ENCODE assay signal across 26 cellular contexts in genomic region chr17:9409430-9409829, GRCh38.
DNase-seq lines count a peak whose midpoint lies in the region; ATAC-seq and TF ChIP-seq lines count a peak whose summit lies in the region.
"Had no signal": no experiment of that assay in that cellular context is flagged by ENCODE, and none has a peak within 500 bp of the region (broad histone marks: within the 10 kb centered on the region; RNA-seq: fewer than 3 reads in every experiment).

No MANE protein-coding gene starts in this region.

- no peaks in the 10 kb centered on the region for H3K79me1 ChIP-seq in H9 (ENCODE audit: insufficient read depth, low read depth, low read length, poor library complexity, severe bottlenecking)

- no peaks in the 10 kb centered on the region for H3K36me3 Mint-ChIP-seq in MCF 10A (ENCODE audit: insufficient read depth, unreplicated experiment)
- no peaks in the 10 kb centered on the region for H3K36me3 Mint-ChIP-seq in H9 (ENCODE audit: insufficient read depth in 1 of 3, low read depth in 3 of 3)

- H3K56ac ChIP-seq in H9 (ENCODE audit: insufficient read length, low read depth, low read length) = no peak overlapping the region

- no peak overlapping the region for H2BK120ac ChIP-seq in H9 (ENCODE audit: low read depth, low read length, poor library complexity, severe bottlenecking)

- no peak overlapping the region for H4K5ac ChIP-seq in H9 (ENCODE audit: insufficient read length, low read depth, low read length)

- H3K4me1 Mint-ChIP-seq in MCF 10A (ENCODE audit: insufficient read depth, unreplicated experiment) (peaks cover 10% of the 10 kb centered on the region), H9 (peaks cover 18 to 21% of the 10 kb centered on the region in 2 experiments)

- H3K23me2 ChIP-seq in H9 (ENCODE audit: insufficient read length, low read depth, low read length, poor library complexity, severe bottlenecking) = no peaks in the 10 kb centered on the region

- TF ChIP-seq EP300 in suprapubic skin (IDR thresholded peaks at IDR 0.05) = no peak

- DNase-seq in MCF 10A (ENCODE audit: unreplicated experiment) = peak; percentile 5
- peak; percentile 31 to 79 for DNase-seq in foreskin fibroblast
- no peak for DNase-seq in suprapubic skin (ENCODE audit: low spot score in 2 of 2)
- no peak for DNase-seq in RKO (ENCODE audit: low spot score)
- DNase-seq in H9 = no peak
- DNase-seq: activated CD4-positive, alpha-beta T cell treated with anti-CD3 and anti-CD28 coated beads for 1 hour; activated CD8-positive, alpha-beta memory T cell treated with anti-CD3 and anti-CD28 coated beads for 24 hours; activated gamma-delta T cell treated with Interleukin-2 at 50 U/mL for 16 hours; activated naive CD8-positive, alpha-beta T cell treated with anti-CD3 and anti-CD28 coated beads, Interleukin-2, amount 50 U/mL, for 24 hours; activated T-cell treated with anti-CD3 and anti-CD28 coated beads, Interleukin-2, amount 50 U/mL, for 24 hours; CD4-positive, alpha-beta T cell; DMS153; effector CD4-positive, alpha-beta T cell; erythroblast; IMR-90; kidney glomerular epithelial cell; NCI-H1092 treated with DMSO at 0.1 percent for 48 hours; NCI-H1930; NCI-H226; NCI-H82; OCI-M1; SHP77; stimulated activated CD4-positive, alpha-beta T cell treated with anti-CD3 and anti-CD28 coated beads, Interleukin-1b, Interleukin-23, amount 100 ng/mL, for 48 hours had no signal

- ATAC-seq in HG03460 (IDR thresholded peaks at IDR 0.05; ENCODE audit: unreplicated experiment) = no peak
- ATAC-seq: activated naive CD8-positive, alpha-beta T cell treated with anti-CD3 and anti-CD28 coated beads, Interleukin-2, amount 50 U/mL, for 24 hours had no signal

- WGBS in suprapubic skin = 5% methylated on average over 6 of the region's 6 CpGs
- WGBS in H9 (ENCODE audit: extremely low coverage, insufficient read length, low lambda C conversion rate) = no CpG with 5 or more reads among the region's 6 CpGs

- intact Hi-C loops in MCF 10A (cut with micrococcal nuclease) = no loop called here

- TF ChIP-seq POLR2A in suprapubic skin (IDR thresholded peaks at IDR 0.05) = no peak

- no peaks in the 10 kb centered on the region for H3K79me2 ChIP-seq in H9 (ENCODE audit: insufficient read depth, low read length)

- CTCF ChIA-PET in HEK293 (lab: Yijun Ruan, JAX) = no interaction called here
- CTCF ChIA-PET in MCF 10A (lab: Yijun Ruan, JAX) = interaction anchor here (0.6 kb wide), 2 partner anchors 213 to 1092 kb away, joined by 3 read pairs; no protein-coding TSS in a partner anchor

- TF ChIP-seq CTCF in HEK293 (tag by site-specific recombination; IDR thresholded peaks at IDR 0.05) = no peak
- TF ChIP-seq CTCF in MCF 10A (IDR thresholded peaks at IDR 0.05; ENCODE audit: unreplicated experiment) = no peak
- TF ChIP-seq CTCF in foreskin fibroblast (IDR thresholded peaks at IDR 0.05; ENCODE audit: low read depth, low read length) = no peak
- TF ChIP-seq CTCF in suprapubic skin (IDR thresholded peaks at IDR 0.05) = no peak
- TF ChIP-seq CTCF in H9 (conservative IDR thresholded peaks at IDR 0.05) = no peak

- no TSS peak for BruUV-seq in MCF 10A (replicated peaks; lab: Mats Ljungman, UMichigan)

- no peak overlapping the region for H3K4me2 ChIP-seq in H9 (ENCODE audit: insufficient read depth, insufficient read length, low read length)

- no peaks in the 10 kb centered on the region for H3K9me3 Mint-ChIP-seq in MCF 10A (ENCODE audit: unreplicated experiment)
- H3K9me3 Mint-ChIP-seq in H9 = no peaks in the 10 kb centered on the region
- H3K9me3 Mint-ChIP-seq: activated naive CD8-positive, alpha-beta T cell treated with anti-CD3 and anti-CD28 coated beads, Interleukin-2, amount 50 U/mL, for 24 hours; activated T-cell treated with anti-CD3 and anti-CD28 coated beads, Interleukin-2, amount 50 U/mL, for 24 hours; CD4-positive, alpha-beta T cell had no signal

- H3K18ac ChIP-seq in H9 (ENCODE audit: insufficient read length, low read depth, low read length) = no peak overlapping the region

- no peak overlapping the region for H3K23ac ChIP-seq in H9 (ENCODE audit: insufficient read length, low read depth, low read length)

- H3K14ac ChIP-seq in H9 (ENCODE audit: insufficient read depth, low read length) = no peak overlapping the region

- H3K27me3 Mint-ChIP-seq in MCF 10A (ENCODE audit: insufficient read depth, unreplicated experiment) (no peaks in the 10 kb centered on the region), H9 (ENCODE audit: low read depth) (no peaks in the 10 kb centered on the region)
- H3K27me3 Mint-ChIP-seq: activated naive CD8-positive, alpha-beta T cell treated with anti-CD3 and anti-CD28 coated beads, Interleukin-2, amount 50 U/mL, for 24 hours; activated T-cell treated with anti-CD3 and anti-CD28 coated beads, Interleukin-2, amount 50 U/mL, for 24 hours; brain; CD4-positive, alpha-beta T cell had no signal

- H2BK12ac ChIP-seq in H9 (ENCODE audit: insufficient read length, low read depth, low read length) = no peak overlapping the region

- H4K8ac ChIP-seq in H9 (replicated peaks; ENCODE audit: insufficient read length, low read depth, low read length) = no peak overlapping the region

- no peak overlapping the region for H3K9ac ChIP-seq in H9 (ENCODE audit: extremely low read depth, insufficient read length, low read length)

- H2BK5ac ChIP-seq in H9 (ENCODE audit: insufficient read length, low read length) = no peak overlapping the region

- no peak overlapping the region for H3K4ac ChIP-seq in H9 (ENCODE audit: low read depth, low read length)

- no peak overlapping the region for H3T11ph ChIP-seq in H9 (ENCODE audit: low read length)

- H3K9me3 ChIP-seq in HEK293 (ENCODE audit: control insufficient read depth, insufficient read depth, low read depth, low read length) (no peaks in the 10 kb centered on the region; the same call in 1 of the 2 replicates), suprapubic skin (no peaks in the 10 kb centered on the region), H9 (ENCODE audit: control insufficient read depth, low read depth, low read length) (no peaks in the 10 kb centered on the region)

- POLR2A ChIA-PET in HEK293 (lab: Yijun Ruan, JAX) = no interaction called here
- POLR2A ChIA-PET in MCF 10A (lab: Yijun Ruan, JAX) = no interaction called here

- H3K27ac Mint-ChIP-seq in MCF 10A (ENCODE audit: low read depth, unreplicated experiment) (no peak overlapping the region), H9 (no peak overlapping the region)
- H3K27ac Mint-ChIP-seq: activated naive CD8-positive, alpha-beta T cell treated with anti-CD3 and anti-CD28 coated beads, Interleukin-2, amount 50 U/mL, for 24 hours; activated T-cell treated with anti-CD3 and anti-CD28 coated beads, Interleukin-2, amount 50 U/mL, for 24 hours; CD4-positive, alpha-beta T cell had no signal

- H3K27ac ChIP-seq in HEK293 (ENCODE audit: extremely low read depth, low read depth, low read length) (peak overlapping the region; percentile 31; the same call in 1 of the 2 replicates), suprapubic skin (peak overlapping the region; percentile 27), H9 (ENCODE audit: insufficient read length, low read depth, low read length) (no peak overlapping the region)

- H3K4me1 ChIP-seq in HEK293 (ENCODE audit: control insufficient read depth, insufficient read depth, low read length) = peaks cover 23% of the 10 kb centered on the region
- H3K4me1 ChIP-seq in suprapubic skin = peaks cover 18% of the 10 kb centered on the region
- H3K4me1 ChIP-seq in H9 (ENCODE audit: insufficient read depth, low read length) = no peaks in the 10 kb centered on the region

- H2AK5ac ChIP-seq in H9 (ENCODE audit: insufficient read length, low read length) = no peak overlapping the region

- H2BK15ac ChIP-seq in H9 (ENCODE audit: low read depth, low read length) = no peak overlapping the region

- H3K4me3 Mint-ChIP-seq in MCF 10A (ENCODE audit: unreplicated experiment) = no peak overlapping the region
- H3K4me3 Mint-ChIP-seq in H9 = no peak overlapping the region
- H3K4me3 Mint-ChIP-seq: activated naive CD8-positive, alpha-beta T cell treated with anti-CD3 and anti-CD28 coated beads, Interleukin-2, amount 50 U/mL, for 24 hours; activated T-cell treated with anti-CD3 and anti-CD28 coated beads, Interleukin-2, amount 50 U/mL, for 24 hours; CD4-positive, alpha-beta T cell had no signal

- H2BK20ac ChIP-seq in H9 (ENCODE audit: low read depth, low read length, poor library complexity, severe bottlenecking) = no peak overlapping the region

- no peaks in the 10 kb centered on the region for H4K20me1 ChIP-seq in H9 (ENCODE audit: control insufficient read depth, insufficient read depth, insufficient read length)

- H3K4me3 ChIP-seq in HEK293 (ENCODE audit: low read depth, low read length) (no peak overlapping the region), foreskin fibroblast (ENCODE audit: low read depth in 1 of 2, low read length in 2 of 2) (no peak overlapping the region), suprapubic skin (no peak overlapping the region)

- H3K27me3 ChIP-seq in suprapubic skin (no peaks in the 10 kb centered on the region), H9 (ENCODE audit: insufficient read depth, low read length) (no peaks in the 10 kb centered on the region)

- H3K36me3 ChIP-seq in HEK293 (ENCODE audit: control insufficient read depth in 2 of 2, insufficient read depth in 1 of 2, low read length in 2 of 2) (no peaks in the 10 kb centered on the region), suprapubic skin (no peaks in the 10 kb centered on the region)

- H4K91ac ChIP-seq in H9 (ENCODE audit: insufficient read length, low read depth, low read length) = no peak overlapping the region

- no peak overlapping the region for H2AFZ ChIP-seq in H9 (ENCODE audit: low read length)

Comparison
In these comparisons a context has a peak if more than half of its experiments do, and no peak if none do; other contexts are left out.
1. DNase-seq: peak in MCF 10A (single experiment) and foreskin fibroblast (2 of 2); none in suprapubic skin (0 of 2), RKO (single experiment) and H9 (single experiment).